8 cellular contexts compared by ENCODE assay signal in genomic region chr1:234603221-234604204, GRCh38. TPM values are rescaled to one million over a fixed set of nuclear protein-coding genes. Genes with fewer than 3 reads are reported as not detected.
DNase-seq lines count a peak whose midpoint lies in the region; ATAC-seq and TF ChIP-seq lines count a peak whose summit lies in the region.

No MANE protein-coding gene starts in this region.

- WGBS in adrenal gland, 4 donors, result 7 to 14% (median 11%) methylated on average over 6 of the region's 6 CpGs
- WGBS in thyroid gland, 2 donors, result 1 to 2% methylated on average over 6 of the region's 6 CpGs

- H3K9me3 ChIP-seq in adrenal gland (replicated peaks in 1 of 3), result no peaks in the 10 kb centered on the region
- no peaks in the 10 kb centered on the region for H3K9me3 ChIP-seq in left lung
- no peaks in the 10 kb centered on the region for H3K9me3 ChIP-seq in thyroid gland

- H3K36me3 Mint-ChIP-seq in IgD-negative memory B cell, result peaks cover 9% of the 10 kb centered on the region

- TF ChIP-seq CTCF in adrenal gland (IDR thresholded peaks at IDR 0.05) (no peak), left lung (IDR thresholded peaks at IDR 0.05) (no peak), thyroid gland (IDR thresholded peaks at IDR 0.05) (no peak)

- H3K36me3 ChIP-seq in adrenal gland (replicated peaks in 1 of 2) (peaks cover 0 to 35% of the 10 kb centered on the region in 2 donors), left lung (peaks cover 0 to 21% of the 10 kb centered on the region in 2 donors), thyroid gland (peaks cover 15 to 20% of the 10 kb centered on the region in 2 donors)

- peaks cover 0 to 1% (median 0%) of the 10 kb centered on the region in 3 donors for H3K9me3 Mint-ChIP-seq in IgD-negative memory B cell

- DNase-seq in Caki2 (ENCODE audit: low read depth) (peak; percentile 46), adrenal gland (no peak), left lung (no peak), thyroid gland (no peak), NCI-H2081 treated with DMSO at 0.1 percent for 48 hours (lab: John Stamatoyannopoulos, UW) (no peak)

- H3K27me3 ChIP-seq in adrenal gland (no peaks in the 10 kb centered on the region), left lung (no peaks in the 10 kb centered on the region), thyroid gland (no peaks in the 10 kb centered on the region)

- ATAC-seq in left lung (no peak), HG02759 (IDR thresholded peaks at IDR 0.05; ENCODE audit: unreplicated experiment) (no peak), HG03469 (IDR thresholded peaks at IDR 0.05; ENCODE audit: unreplicated experiment) (no peak)

- H3K27ac ChIP-seq in adrenal gland (peak overlapping the region; percentile 92 to 100 (median 100)), left lung (peak overlapping the region; percentile 99 to 100), thyroid gland (peak overlapping the region; percentile 99 to 100 (median 100))

- H3K27ac Mint-ChIP-seq in IgD-negative memory B cell, result peak overlapping the region in 2 of 3 donors; percentile 93 to 96

- TF ChIP-seq POLR2A in adrenal gland (IDR thresholded peaks at IDR 0.05) (peak in 1 of 2 donors; percentile 16), thyroid gland (IDR thresholded peaks at IDR 0.05) (peak in 1 of 2 donors; percentile 88)

- H3K4me1 Mint-ChIP-seq in IgD-negative memory B cell, result peaks cover 64 to 77% (median 67%) of the 10 kb centered on the region in 3 donors

- intact Hi-C loops in adrenal gland (cut with DNase I), result loop anchor here in 1 of 2 donors (10.0 kb wide), 1 partner anchor 381 kb away; no protein-coding TSS in a partner anchor
- intact Hi-C loops in left lung (cut with DNase I), result loop anchor here in 1 of 2 donors (10.0 kb wide), 1 partner anchor 381 kb away; no protein-coding TSS in a partner anchor
- intact Hi-C loops in thyroid gland (cut with DNase I), result no loop called here

- peak overlapping the region; percentile 49 to 98 (median 94) for H3K4me3 Mint-ChIP-seq in IgD-negative memory B cell

- in situ Hi-C loops in Caki2 (cut with HindIII; ENCODE audit: low pct_unique_long_range_greater_than_20kb, low sequenced_read_pairs), result loop anchor here (25.0 kb wide), 2 partner anchors 359 to 459 kb away; no protein-coding TSS in a partner anchor

- peaks cover 64 to 70% of the 10 kb centered on the region in 2 donors for H3K4me1 ChIP-seq in adrenal gland (replicated peaks in 1 of 2)
- peaks cover 35 to 91% of the 10 kb centered on the region in 2 donors for H3K4me1 ChIP-seq in left lung
- peaks cover 44 to 52% of the 10 kb centered on the region in 2 donors for H3K4me1 ChIP-seq in thyroid gland

- H3K27me3 Mint-ChIP-seq in IgD-negative memory B cell, result no peaks in the 10 kb centered on the region

- peak overlapping the region in 1 of 4 donors; percentile 93 for H3K4me3 ChIP-seq in adrenal gland
- peak overlapping the region; percentile 68 to 82 for H3K4me3 ChIP-seq in left lung
- H3K4me3 ChIP-seq in thyroid gland (replicated peaks in 1 of 3), result peak overlapping the region in 2 of 3 donors; percentile 3 to 4

RNA-seq across cellular contexts. Expression of gene IRF2BP2, which starts 6.5 kb away (rescaled TPM):
- total RNA-seq in Caki2 (2014; rRNA removed; shearing (Covaris generic); ENCODE audit: low replicate concordance), result 40.0 and 43.2 TPM in 2 replicates
- polyA plus RNA-seq in IgD-negative memory B cell (39.1 TPM), adrenal gland (10 to 100 TPM; 47.2 to 87.6 (median 67.4) TPM)
- total RNA-seq in adrenal gland (100 to 1,000 TPM in 4 of 8 donors, 10 to 100 TPM in 4; 66.5 to 182 (median 102) TPM), left lung (100 to 1,000 TPM; 114 to 135 TPM), thyroid gland (100 to 1,000 TPM; 106 to 125 (median 115) TPM)
